ENCODE assay signal across 9 cellular contexts in the genomic region with DNA sequence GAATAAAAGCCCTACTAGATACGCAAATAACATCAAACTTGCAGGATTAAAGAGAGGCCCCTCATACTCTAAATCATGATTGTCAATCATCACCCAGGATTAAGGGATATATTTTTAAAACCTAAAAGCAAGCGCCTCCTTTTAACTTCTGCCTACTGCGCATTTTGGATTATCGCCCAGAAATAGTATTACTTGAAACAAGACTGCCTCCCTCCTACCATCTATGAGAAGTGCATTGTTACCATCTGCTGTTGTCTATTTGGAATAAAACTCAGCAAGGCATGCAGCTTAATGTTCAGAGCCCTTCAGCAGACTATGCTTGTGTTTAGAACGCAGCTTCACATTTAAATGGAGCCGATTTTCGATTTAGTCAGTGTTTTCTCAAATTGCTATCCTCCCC.
DNase-seq lines count a peak whose midpoint lies in the region; ATAC-seq and TF ChIP-seq lines count a peak whose summit lies in the region.
"Had no signal": no experiment of that assay in that cellular context is flagged by ENCODE, and none has a peak within 500 bp of the region (broad histone marks: within the 10 kb centered on the region; RNA-seq: fewer than 3 reads in every experiment).

No MANE protein-coding gene starts in this region.

- no peaks in the 10 kb centered on the region for H3K9me2 ChIP-seq in hepatocyte (replicated peaks; ENCODE audit: insufficient read depth)

- TF ChIP-seq CTCF in BE2C (IDR thresholded peaks at IDR 0.05; ENCODE audit: low read depth, low read length) (peak; percentile 45), LNCAP (IDR thresholded peaks at IDR 0.05) (peak; percentile 62), hepatocyte (IDR thresholded peaks at IDR 0.05; ENCODE audit: poor library complexity) (peak; percentile 52)

- no peak overlapping the region for H3K4me3 ChIP-seq in BE2C (ENCODE audit: low read depth, low read length)
- no peak overlapping the region for H3K4me3 ChIP-seq in hepatocyte
- H3K4me3 ChIP-seq: body of pancreas had no signal

- no peaks in the 10 kb centered on the region for H3K79me2 ChIP-seq in hepatocyte

- no peak overlapping the region for H3K4me2 ChIP-seq in hepatocyte

- no peaks in the 10 kb centered on the region for H4K20me1 ChIP-seq in hepatocyte (ENCODE audit: insufficient read depth, poor library complexity, severe bottlenecking)

- WGBS in hepatocyte (ENCODE audit: low lambda C conversion rate, missing lambda C conversion rate), result 79% methylated on average over 7 of the region's 7 CpGs

- no peak for ATAC-seq in HG02884 (IDR thresholded peaks at IDR 0.05; ENCODE audit: unreplicated experiment)
- ATAC-seq in left lobe of liver, result no peak
- ATAC-seq: body of pancreas had no signal

- intact Hi-C loops in posterior cingulate gyrus (cut with DNase I), result no loop called here

- DNase-seq in BE2C, result no peak
- DNase-seq in OCI-M1 (lab: John Stamatoyannopoulos, UW), result peak; percentile 20
- DNase-seq in hepatocyte (ENCODE audit: low spot score), result peak; percentile 38
- no peak for DNase-seq in left lobe of liver (ENCODE audit: low spot score)
- no peak for DNase-seq in occipital lobe (lab: John Stamatoyannopoulos, UW)
- no peak for DNase-seq in posterior cingulate gyrus
- DNase-seq: body of pancreas had no signal

- H3K27ac ChIP-seq in hepatocyte, result no peak overlapping the region
- H3K27ac ChIP-seq: body of pancreas had no signal

- H3K27me3 ChIP-seq in BE2C, result peaks cover 58% of the 10 kb centered on the region
- H3K27me3 ChIP-seq in hepatocyte, result no peaks in the 10 kb centered on the region
- H3K27me3 ChIP-seq: body of pancreas had no signal

- H3K4me1 ChIP-seq in BE2C (no peaks in the 10 kb centered on the region), hepatocyte (ENCODE audit: insufficient read depth) (no peaks in the 10 kb centered on the region)
- H3K4me1 ChIP-seq: body of pancreas had no signal

- H3K9me3 ChIP-seq in BE2C, result no peaks in the 10 kb centered on the region
- no peaks in the 10 kb centered on the region for H3K9me3 ChIP-seq in hepatocyte (ENCODE audit: low read depth)
- H3K9me3 ChIP-seq: body of pancreas had no signal

- H2AFZ ChIP-seq in hepatocyte, result no peak overlapping the region

- no peaks in the 10 kb centered on the region for H3K36me3 ChIP-seq in BE2C
- no peaks in the 10 kb centered on the region for H3K36me3 ChIP-seq in hepatocyte (replicated peaks; ENCODE audit: insufficient read depth, low read depth)

Comparison
In these comparisons a context has a peak if more than half of its experiments do, and no peak if none do; other contexts are left out.
1. DNase-seq: peak in OCI-M1 (single experiment) and hepatocyte (single experiment); none in BE2C (single experiment), left lobe of liver (single experiment), occipital lobe (single experiment) and posterior cingulate gyrus (0 of 10).
2. Peak in every context shown above with its lines, with median percentiles within 50 percentile points of each other: CTCF ChIP-seq.